Comparison of ENCODE assay signal across 21 cellular contexts in the genomic region with DNA sequence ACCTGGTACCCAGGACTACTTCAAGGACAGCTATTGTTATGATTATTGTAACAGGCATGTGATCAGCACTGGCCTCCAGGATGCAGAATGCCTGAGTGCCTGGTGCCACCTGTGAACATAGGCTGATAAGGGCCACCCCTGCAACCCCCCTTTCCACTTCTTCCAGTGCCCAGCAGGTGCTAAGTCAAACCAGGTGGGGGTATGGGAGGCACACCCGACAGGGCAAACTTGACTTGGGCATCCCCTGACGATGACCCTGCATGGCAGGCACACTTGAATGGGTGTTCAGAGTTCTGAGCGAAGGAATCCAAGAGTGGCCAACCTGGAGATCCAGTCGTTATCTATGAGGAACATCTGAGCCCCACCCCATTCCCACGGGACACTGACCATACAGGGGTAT. TPM values are rescaled to one million over a fixed set of nuclear protein-coding genes. Genes with fewer than 3 reads are reported as not detected.
DNase-seq lines count a peak whose midpoint lies in the region; ATAC-seq, FAIRE-seq and TF ChIP-seq lines count a peak whose summit lies in the region.
"Had no signal": no experiment of that assay in that cellular context is flagged by ENCODE, and none has a peak within 500 bp of the region (broad histone marks: within the 10 kb centered on the region; RNA-seq: fewer than 3 reads in every experiment).

No MANE protein-coding gene starts in this region.

- peaks cover 4% of the 10 kb centered on the region for H3K36me3 Mint-ChIP-seq in GM23338 (ENCODE audit: low read depth)
- H3K36me3 Mint-ChIP-seq: mesothelial cell of epicardium had no signal

- H3K27ac ChIP-seq in GM23338 (ENCODE audit: low read depth): no peak overlapping the region
- H3K27ac ChIP-seq in RWPE1: peak overlapping the region; percentile 93
- no peak overlapping the region for H3K27ac ChIP-seq in kidney (ENCODE audit: low read depth in 2 of 2, low read length in 2 of 2)
- H3K27ac ChIP-seq: neutrophil, right atrium auricular region, uterus had no signal

- intact Hi-C loops in kidney (cut with DNase I): no loop called here

- peaks cover 24% of the 10 kb centered on the region for H3K27me3 ChIP-seq in GM23338 (ENCODE audit: insufficient read depth)
- H3K27me3 ChIP-seq: right atrium auricular region, uterus had no signal

- peak; percentile 24 for DNase-seq in activated CD4-positive, alpha-beta T cell treated with anti-CD3 and anti-CD28 coated beads for 48 hours
- DNase-seq in activated CD4-positive, alpha-beta T cell treated with anti-CD3 and anti-CD28 coated beads, Interleukin-2, amount 50 U/mL, for 48 hours: no peak
- peak; percentile 34 for DNase-seq in GM23338 (ENCODE audit: low spot score)
- DNase-seq in RWPE1 (ENCODE audit: low spot score): no peak
- peak; percentile 31 for DNase-seq in kidney
- DNase-seq in RKO (ENCODE audit: low spot score): no peak
- DNase-seq in DMS153 (lab: John Stamatoyannopoulos, UW): no peak
- DNase-seq: activated naive CD8-positive, alpha-beta T cell treated with anti-CD3 and anti-CD28 coated beads, Interleukin-2, amount 50 U/mL, for 24 hours; effector CD4-positive, alpha-beta T cell; H7; hippocampal formation; NCI-H2029 treated with DMSO at 0.1 percent for 48 hours; NCI-H526 treated with DMSO at 0.1 percent for 48 hours; uterus had no signal

- CTCF ChIA-PET in RWPE1 (lab: Yijun Ruan, JAX): interaction anchor here (0.8 to 1.4 kb wide), 2 partner anchors 37 to 38 kb away, joined by 3 to 5 read pairs; no protein-coding TSS in a partner anchor

- POLR2A ChIA-PET in RWPE1 (lab: Yijun Ruan, JAX; ENCODE audit: low non-redundant PET): no interaction called here

- no peak overlapping the region for H3K4me3 Mint-ChIP-seq in GM23338
- H3K4me3 Mint-ChIP-seq: activated naive CD8-positive, alpha-beta T cell treated with anti-CD3 and anti-CD28 coated beads, Interleukin-2, amount 50 U/mL, for 24 hours; mesothelial cell of epicardium had no signal

- no peak for ATAC-seq in GM23338
- no peak for ATAC-seq in HG02885 (IDR thresholded peaks at IDR 0.05; ENCODE audit: poor library complexity, unreplicated experiment)
- ATAC-seq: activated naive CD8-positive, alpha-beta T cell treated with anti-CD3 and anti-CD28 coated beads, Interleukin-2, amount 50 U/mL, for 24 hours; Panc1 had no signal

- H3K27me3 Mint-ChIP-seq in GM23338 (ENCODE audit: insufficient read depth, low read depth, poor library complexity): peaks cover 38% of the 10 kb centered on the region
- H3K27me3 Mint-ChIP-seq: activated naive CD8-positive, alpha-beta T cell treated with anti-CD3 and anti-CD28 coated beads, Interleukin-2, amount 50 U/mL, for 24 hours had no signal

- H3F3A ChIP-seq in GM23338 (replicated peaks; ENCODE audit: low read depth): peaks cover 6% of the 10 kb centered on the region; the same call in 1 of the 2 replicates

- H3K36me3 ChIP-seq in GM23338 (ENCODE audit: insufficient read depth) (no peaks in the 10 kb centered on the region), kidney (ENCODE audit: control insufficient read depth in 1 of 2, insufficient read depth in 2 of 2, low read length in 2 of 2) (no peaks in the 10 kb centered on the region)
- H3K36me3 ChIP-seq: neutrophil, right atrium auricular region, uterus had no signal

- TF ChIP-seq CTCF in GM23338 (conservative IDR thresholded peaks at IDR 0.05; ENCODE audit: low read depth in 2 of 2) (no peak), RWPE1 (conservative IDR thresholded peaks at IDR 0.05; ENCODE audit: low read depth) (no peak), kidney (IDR thresholded peaks at IDR 0.05; ENCODE audit: borderline replicate concordance, extremely low read depth, insufficient read depth) (no peak)

- H2AFZ ChIP-seq in GM23338: no peak overlapping the region

- no peak for FAIRE-seq in kidney (lab: Jason Lieb, UNC)
- FAIRE-seq: A204.1 had no signal

- no peaks in the 10 kb centered on the region for H3K9me3 ChIP-seq in kidney (ENCODE audit: control insufficient read depth in 1 of 2, low read length in 2 of 2)
- H3K9me3 ChIP-seq: neutrophil, right atrium auricular region, uterus had no signal

- H3K4me3 ChIP-seq in GM23338 (no peak overlapping the region), kidney (ENCODE audit: low read length in 2 of 2) (no peak overlapping the region)
- H3K4me3 ChIP-seq: right atrium auricular region, uterus had no signal

- H3K9ac ChIP-seq in kidney (ENCODE audit: low read length in 2 of 2): no peak overlapping the region

- no peaks in the 10 kb centered on the region for H3K79me2 ChIP-seq in GM23338 (replicated peaks; ENCODE audit: insufficient read depth)

- peak overlapping the region; percentile 51; the same call in 1 of the 2 replicates for H3K4me2 ChIP-seq in GM23338

- no peaks in the 10 kb centered on the region; the same call in 1 of the 2 replicates for H4K20me1 ChIP-seq in GM23338 (replicated peaks; ENCODE audit: insufficient read depth)

- H3K27ac Mint-ChIP-seq in GM23338: no peak overlapping the region
- H3K27ac Mint-ChIP-seq: mesothelial cell of epicardium had no signal

- H3K4me1 ChIP-seq in GM23338 (ENCODE audit: insufficient read depth) (peaks cover 30% of the 10 kb centered on the region), kidney (ENCODE audit: control insufficient read depth in 1 of 2, insufficient read depth in 1 of 2, low read depth in 1 of 2, low read length in 2 of 2) (peaks cover 1 to 21% of the 10 kb centered on the region in 2 donors)

- H3K9me2 ChIP-seq in GM23338 (ENCODE audit: insufficient read depth): no peaks in the 10 kb centered on the region

- H3K4me1 Mint-ChIP-seq in GM23338: peaks cover 49% of the 10 kb centered on the region

- peaks cover under 1% of the 10 kb centered on the region; the same call in 2 of the 3 replicates for H3K9me3 Mint-ChIP-seq in GM23338
- H3K9me3 Mint-ChIP-seq: activated naive CD8-positive, alpha-beta T cell treated with anti-CD3 and anti-CD28 coated beads, Interleukin-2, amount 50 U/mL, for 24 hours; mesothelial cell of epicardium had no signal

TF ChIP-seq in GM23338, 12 proteins besides CTCF, POLR2A, EP300 and RAD21 (continues in another document):
- TF ChIP-seq ZNF114 (CRISPR knock-in tag; IDR thresholded peaks at IDR 0.05): no peak
- TF ChIP-seq EZH2phosphoT487 (IDR thresholded peaks at IDR 0.05; ENCODE audit: unreplicated experiment): no peak
- TF ChIP-seq EZH2 (IDR thresholded peaks at IDR 0.05; ENCODE audit: low read depth, unreplicated experiment): no peak
- TF ChIP-seq STAT1 (IDR thresholded peaks at IDR 0.05; ENCODE audit: unreplicated experiment): no peak
- no peak for TF ChIP-seq CREB1 (CRISPR knock-in tag; IDR thresholded peaks at IDR 0.05; ENCODE audit: low read depth)
- TF ChIP-seq, protein P1, sequence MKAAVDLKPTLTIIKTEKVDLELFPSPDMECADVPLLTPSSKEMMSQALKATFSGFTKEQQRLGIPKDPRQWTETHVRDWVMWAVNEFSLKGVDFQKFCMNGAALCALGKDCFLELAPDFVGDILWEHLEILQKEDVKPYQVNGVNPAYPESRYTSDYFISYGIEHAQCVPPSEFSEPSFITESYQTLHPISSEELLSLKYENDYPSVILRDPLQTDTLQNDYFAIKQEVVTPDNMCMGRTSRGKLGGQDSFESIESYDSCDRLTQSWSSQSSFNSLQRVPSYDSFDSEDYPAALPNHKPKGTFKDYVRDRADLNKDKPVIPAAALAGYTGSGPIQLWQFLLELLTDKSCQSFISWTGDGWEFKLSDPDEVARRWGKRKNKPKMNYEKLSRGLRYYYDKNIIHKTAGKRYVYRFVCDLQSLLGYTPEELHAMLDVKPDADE (IDR thresholded peaks at IDR 0.05): no peak
- TF ChIP-seq NANOG (IDR thresholded peaks at IDR 0.05; ENCODE audit: borderline replicate concordance): no peak
- no peak for TF ChIP-seq REST (IDR thresholded peaks at IDR 0.05; ENCODE audit: unreplicated experiment)

RNA-seq across cellular contexts. Expression of gene ADA, which starts 3.4 kb away (rescaled TPM):
- total RNA-seq in GM23338 (2014; rRNA removed; shearing (Covaris generic)): 12.7 and 16.2 TPM in 2 replicates
- 14.6 and 15.8 TPM in 2 replicates for polyA plus RNA-seq in GM23338 (2016; fragmentation: Nextera tagmentation; extraction: Ambion mirVana)
- total RNA-seq in kidney: 6.5 TPM
- polyA plus RNA-seq in kidney (ENCODE audit: insufficient read depth, low read depth, low replicate concordance): 3.1 TPM
- total RNA-seq: HT-29 had no signal

Comparison
In these comparisons a context has a peak if more than half of its experiments do, and no peak if none do; other contexts are left out.
1. DNase-seq: peak in activated CD4-positive, alpha-beta T cell treated with anti-CD3 and anti-CD28 coated beads for 48 hours (single experiment), GM23338 (single experiment) and kidney (single experiment); none in activated CD4-positive, alpha-beta T cell treated with anti-CD3 and anti-CD28 coated beads, Interleukin-2, amount 50 U/mL, for 48 hours (0 of 2), RWPE1 (single experiment), RKO (single experiment) and DMS153 (single experiment).